ENCODE assay signal across 8 cellular contexts in genomic region chr3:4977889-4978258, GRCh38. TPM values are rescaled to one million over a fixed set of nuclear protein-coding genes. Genes with fewer than 3 reads are reported as not detected.
A peak's percentile ranks its signal among the peaks of the same experiment; 100 is the strongest.
DNase-seq lines count a peak whose midpoint lies in the region; ATAC-seq and TF ChIP-seq lines count a peak whose summit lies in the region.

No MANE protein-coding gene starts in this region.

- H3K4me3 Mint-ChIP-seq in CD14-positive monocyte = peak overlapping the region; percentile 89 to 100
- peak overlapping the region; percentile 89 for H3K4me3 Mint-ChIP-seq in activated T-helper 17 cell treated with anti-CD3 and anti-CD28 coated beads, Interleukin-2, amount 50 U/mL, for 72 hours
- peak overlapping the region; percentile 98 for H3K4me3 Mint-ChIP-seq in stimulated activated memory B cell treated with anti-CD40 and anti-IgM and Interleukin-4, amounts not matched to agents 10 μg/mL and 1 μg/mL and 100 μg/mL, for 72 hours

- peak overlapping the region; percentile 100 for H3K27ac Mint-ChIP-seq in CD14-positive monocyte
- H3K27ac Mint-ChIP-seq in activated T-helper 17 cell treated with anti-CD3 and anti-CD28 coated beads, Interleukin-2, amount 50 U/mL, for 72 hours = peak overlapping the region; percentile 100
- peak overlapping the region; percentile 98 for H3K27ac Mint-ChIP-seq in stimulated activated memory B cell treated with anti-CD40 and anti-IgM and Interleukin-4, amounts not matched to agents 10 μg/mL and 1 μg/mL and 100 μg/mL, for 72 hours

- no peak overlapping the region for H3K9ac ChIP-seq in iPS-15b (ENCODE audit: low read depth, low read length)

- no peak for TF ChIP-seq CTCF in CD14-positive monocyte (IDR thresholded peaks at IDR 0.05)

- H3K27me3 Mint-ChIP-seq in CD14-positive monocyte (ENCODE audit: low read depth in 3 of 3) = peaks cover 0 to 2% (median 1%) of the 10 kb centered on the region in 3 donors
- no peaks in the 10 kb centered on the region for H3K27me3 Mint-ChIP-seq in activated T-helper 17 cell treated with anti-CD3 and anti-CD28 coated beads, Interleukin-2, amount 50 U/mL, for 72 hours
- H3K27me3 Mint-ChIP-seq in stimulated activated memory B cell treated with anti-CD40 and anti-IgM and Interleukin-4, amounts not matched to agents 10 μg/mL and 1 μg/mL and 100 μg/mL, for 72 hours = no peaks in the 10 kb centered on the region

- peaks cover 39% of the 10 kb centered on the region for H3K4me1 Mint-ChIP-seq in CD14-positive monocyte
- H3K4me1 Mint-ChIP-seq in activated T-helper 17 cell treated with anti-CD3 and anti-CD28 coated beads, Interleukin-2, amount 50 U/mL, for 72 hours = peaks cover 18% of the 10 kb centered on the region
- H3K4me1 Mint-ChIP-seq in stimulated activated memory B cell treated with anti-CD40 and anti-IgM and Interleukin-4, amounts not matched to agents 10 μg/mL and 1 μg/mL and 100 μg/mL, for 72 hours = peaks cover 57% of the 10 kb centered on the region

- peaks cover 6% of the 10 kb centered on the region for H3K4me1 ChIP-seq in iPS-15b (ENCODE audit: control insufficient read depth, insufficient read depth, low read length)

- H3K4me3 ChIP-seq in iPS-15b (ENCODE audit: low read depth, low read length) = peak overlapping the region; percentile 62

- H3K36me3 ChIP-seq in iPS-15b (ENCODE audit: control insufficient read depth, insufficient read depth, low read length) = peaks cover 4% of the 10 kb centered on the region

- DNase-seq in CD14-positive monocyte (ENCODE audit: low spot score) = no peak
- DNase-seq in NCI-H1436 treated with DMSO at 0.1 percent for 48 hours (lab: John Stamatoyannopoulos, UW) = no peak
- no peak for DNase-seq in NCI-H524 treated with DMSO at 0.1 percent for 48 hours (lab: John Stamatoyannopoulos, UW)

- H3K9me3 ChIP-seq in iPS-15b (ENCODE audit: control insufficient read depth, insufficient read depth, low read length) = no peaks in the 10 kb centered on the region

- H3K36me3 Mint-ChIP-seq in CD14-positive monocyte = peaks cover 16 to 21% of the 10 kb centered on the region in 2 donors
- peaks cover 58% of the 10 kb centered on the region for H3K36me3 Mint-ChIP-seq in activated T-helper 17 cell treated with anti-CD3 and anti-CD28 coated beads, Interleukin-2, amount 50 U/mL, for 72 hours (ENCODE audit: low read depth)
- peaks cover 31% of the 10 kb centered on the region for H3K36me3 Mint-ChIP-seq in stimulated activated memory B cell treated with anti-CD40 and anti-IgM and Interleukin-4, amounts not matched to agents 10 μg/mL and 1 μg/mL and 100 μg/mL, for 72 hours

- intact Hi-C loops in CD14-positive monocyte (cut with micrococcal nuclease) = loop anchor here in 1 of 2 donors (1.0 to 10.0 kb wide), 5 partner anchors 8 to 266 kb away; no protein-coding TSS in a partner anchor

- H3K9me3 Mint-ChIP-seq in CD14-positive monocyte = peaks cover 0 to 4% (median 0%) of the 10 kb centered on the region in 7 donors
- no peaks in the 10 kb centered on the region for H3K9me3 Mint-ChIP-seq in activated T-helper 17 cell treated with anti-CD3 and anti-CD28 coated beads, Interleukin-2, amount 50 U/mL, for 72 hours
- no peaks in the 10 kb centered on the region for H3K9me3 Mint-ChIP-seq in stimulated activated memory B cell treated with anti-CD40 and anti-IgM and Interleukin-4, amounts not matched to agents 10 μg/mL and 1 μg/mL and 100 μg/mL, for 72 hours

- ATAC-seq in HG03442 (IDR thresholded peaks at IDR 0.05; ENCODE audit: unreplicated experiment) (peak; percentile 0), GM18502 (IDR thresholded peaks at IDR 0.05; ENCODE audit: poor library complexity, unreplicated experiment) (no peak)
- peak; percentile 0 for ATAC-seq in activated T-helper 17 cell treated with anti-CD3 and anti-CD28 coated beads, Interleukin-2, amount 50 U/mL, for 72 hours (replicated peaks)
- peak; percentile 0 for ATAC-seq in stimulated activated memory B cell treated with anti-CD40 and anti-IgM and Interleukin-4, amounts not matched to agents 10 μg/mL and 1 μg/mL and 100 μg/mL, for 72 hours

- peaks cover 35% of the 10 kb centered on the region for H3K27me3 ChIP-seq in iPS-15b (ENCODE audit: control insufficient read depth, insufficient read depth, low read length)

RNA-seq across cellular contexts. Expression of gene BHLHE40, which starts 1.4 kb away (rescaled TPM):
- 10 to 100 TPM; 20.2 to 23.4 TPM for polyA plus RNA-seq in CD14-positive monocyte
- 100 to 1,000 TPM; 217 to 527 TPM for total RNA-seq in activated T-helper 17 cell treated with anti-CD3 and anti-CD28 coated beads, Interleukin-2, amount 50 U/mL, for 72 hours
